1 cellular context compared by ENCODE assay signal in genomic region chr1:71088645-71089287, GRCh38.
TF ChIP-seq lines count a peak whose summit lies in the region.

No MANE protein-coding gene starts in this region.

TF ChIP-seq in IMR-90, 13 proteins besides CTCF, POLR2A, EP300 and RAD21:
- TF ChIP-seq CEBPB (IDR thresholded peaks at IDR 0.05; ENCODE audit: low read depth, low read length) (no peak), NFE2L2 (IDR thresholded peaks at IDR 0.05; ENCODE audit: low read depth, low read length) (no peak), MXI1 (IDR thresholded peaks at IDR 0.05; ENCODE audit: borderline replicate concordance, low read depth, low read length) (no peak), RCOR1 (IDR thresholded peaks at IDR 0.05; ENCODE audit: insufficient replicate concordance, low read length) (no peak), MAZ (IDR thresholded peaks at IDR 0.05; ENCODE audit: borderline replicate concordance, low read depth, low read length) (no peak), BHLHE40 (IDR thresholded peaks at IDR 0.05; ENCODE audit: low read depth, low read length) (no peak), USF2 (IDR thresholded peaks at IDR 0.05; ENCODE audit: low read depth, low read length) (no peak), MAFK (IDR thresholded peaks at IDR 0.05; ENCODE audit: low read depth, low read length) (no peak), FOS (IDR thresholded peaks at IDR 0.05; ENCODE audit: low read depth, low read length) (no peak), RFX5 (IDR thresholded peaks at IDR 0.05; ENCODE audit: low read depth, low read length) (no peak), CHD1 (IDR thresholded peaks at IDR 0.05; ENCODE audit: low read depth, low read length) (no peak), SMC3 (IDR thresholded peaks at IDR 0.05; ENCODE audit: low read depth, low read length) (no peak), ELK1 (IDR thresholded peaks at IDR 0.05; ENCODE audit: borderline replicate concordance, low read depth, low read length) (no peak)
TF ChIP-seq in IMR-90: peak in this region for 0.
